1 cellular context compared by ENCODE assay signal in genomic region chr1:20373764-20374163, GRCh38.
TF ChIP-seq lines count a peak whose summit lies in the region.

No MANE protein-coding gene starts in this region.

TF ChIP-seq in HepG2, 621 proteins besides CTCF, POLR2A, EP300 and RAD21 (continued from another document):
- TF ChIP-seq AHR (CRISPR knock-in tag; IDR thresholded peaks at IDR 0.05): no peak
